In the genomic region with DNA sequence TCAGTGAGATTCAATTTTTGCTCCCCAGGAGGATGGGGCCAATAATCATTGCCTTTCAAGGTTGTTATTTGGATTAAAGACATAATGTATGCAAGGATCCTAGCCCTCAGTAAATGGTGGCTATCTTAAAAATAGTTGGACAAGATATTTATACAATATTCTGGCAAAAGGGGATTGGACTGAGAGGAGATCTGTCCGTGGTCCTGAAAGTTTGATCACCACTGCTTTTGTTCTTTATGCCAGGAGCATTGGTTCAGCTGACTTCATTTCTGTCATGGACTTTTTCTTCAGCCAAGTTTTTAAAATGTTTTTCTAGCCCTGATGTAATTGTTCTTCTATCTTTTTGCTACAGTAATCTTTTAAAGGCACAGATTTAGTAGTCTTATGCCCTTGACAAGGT, we compare ENCODE assay signal across 11 cellular contexts.
DNase-seq lines count a peak whose midpoint lies in the region; ATAC-seq and TF ChIP-seq lines count a peak whose summit lies in the region.
"Had no signal": no experiment of that assay in that cellular context is flagged by ENCODE, and none has a peak within 500 bp of the region (broad histone marks: within the 10 kb centered on the region; RNA-seq: fewer than 3 reads in every experiment).

No MANE protein-coding gene starts in this region.

- H3K9ac ChIP-seq in DND-41 (ENCODE audit: low read depth, low read length) (no peak overlapping the region), adipocyte (ENCODE audit: low read length) (no peak overlapping the region)

- H4K20me1 ChIP-seq in DND-41 (ENCODE audit: insufficient read depth, low read length): no peaks in the 10 kb centered on the region

- no peak overlapping the region for H3K4me3 ChIP-seq in DND-41 (ENCODE audit: low read depth in 1 of 2, low read length in 2 of 2)
- H3K4me3 ChIP-seq in adipocyte (ENCODE audit: low read length): no peak overlapping the region
- H3K4me3 ChIP-seq: thoracic aorta had no signal

- TF ChIP-seq CTCF in DND-41 (IDR thresholded peaks at IDR 0.05; ENCODE audit: borderline replicate concordance, extremely low read depth, low read length, poor library complexity, severe bottlenecking): no peak

- no peaks in the 10 kb centered on the region for H3K4me1 ChIP-seq in DND-41 (ENCODE audit: insufficient read depth, low read length)
- H3K4me1 ChIP-seq in adipocyte (ENCODE audit: control insufficient read depth, insufficient read depth, low read length): no peaks in the 10 kb centered on the region

- H2AFZ ChIP-seq in DND-41 (ENCODE audit: low read depth, low read length): no peak overlapping the region

- H3K79me2 ChIP-seq in DND-41 (ENCODE audit: insufficient read depth, low read length): no peaks in the 10 kb centered on the region

- DNase-seq in DND-41 (peak; percentile 47), HEK293T (ENCODE audit: extremely low spot score) (peak; percentile 34), adipocyte (ENCODE audit: low read depth) (peak; percentile 57), iPS DF 4.7 (ENCODE audit: extremely low read depth, low spot score) (peak; percentile 9), T-helper 1 cell (no peak)
- no peak for DNase-seq in effector CD4-positive, alpha-beta T cell
- DNase-seq: effector memory CD4-positive, alpha-beta T cell; GDM1 had no signal

- POLR2A ChIA-PET in HEK293T (lab: Yijun Ruan, JAX): no interaction called here

- H3K9me3 ChIP-seq in DND-41 (ENCODE audit: insufficient read depth, low read length, severe bottlenecking) (no peaks in the 10 kb centered on the region), adipocyte (ENCODE audit: control insufficient read depth, low read length) (no peaks in the 10 kb centered on the region)
- H3K9me3 ChIP-seq: thoracic aorta had no signal

- H3K4me2 ChIP-seq in DND-41 (ENCODE audit: insufficient read depth, low read length): no peak overlapping the region

- H3K36me3 ChIP-seq in DND-41 (ENCODE audit: insufficient read depth, low read length): no peaks in the 10 kb centered on the region
- no peaks in the 10 kb centered on the region for H3K36me3 ChIP-seq in adipocyte (ENCODE audit: control insufficient read depth, insufficient read depth, low read length, severe bottlenecking)
- H3K36me3 ChIP-seq: thoracic aorta had no signal

- ATAC-seq in DND-41 (ENCODE audit: insufficient read depth, low read depth) (no peak), HG02852 (IDR thresholded peaks at IDR 0.05; ENCODE audit: unreplicated experiment) (no peak), GM21529 (IDR thresholded peaks at IDR 0.05; ENCODE audit: unreplicated experiment) (no peak)

- CTCF ChIA-PET in HEK293T (lab: Yijun Ruan, JAX): no interaction called here

- H3K27me3 ChIP-seq in DND-41 (ENCODE audit: insufficient read depth, low read length, poor library complexity) (no peaks in the 10 kb centered on the region), adipocyte (replicated peaks; ENCODE audit: control insufficient read depth, insufficient read depth, low read length) (peaks cover 4% of the 10 kb centered on the region)

- no peak overlapping the region for H3K27ac ChIP-seq in DND-41 (ENCODE audit: low read length)
- H3K27ac ChIP-seq: thoracic aorta had no signal

TF ChIP-seq in HEK293T, 16 proteins besides CTCF, POLR2A, EP300 and RAD21:
- no peak for TF ChIP-seq FOXK2 (IDR thresholded peaks at IDR 0.05)
- no peak for TF ChIP-seq ZNF384 (IDR thresholded peaks at IDR 0.05)
- TF ChIP-seq LEF1 (IDR thresholded peaks at IDR 0.05; ENCODE audit: borderline replicate concordance): no peak
- TF ChIP-seq CTBP1 (IDR thresholded peaks at IDR 0.05; ENCODE audit: borderline replicate concordance): no peak
- TF ChIP-seq, protein P1, sequence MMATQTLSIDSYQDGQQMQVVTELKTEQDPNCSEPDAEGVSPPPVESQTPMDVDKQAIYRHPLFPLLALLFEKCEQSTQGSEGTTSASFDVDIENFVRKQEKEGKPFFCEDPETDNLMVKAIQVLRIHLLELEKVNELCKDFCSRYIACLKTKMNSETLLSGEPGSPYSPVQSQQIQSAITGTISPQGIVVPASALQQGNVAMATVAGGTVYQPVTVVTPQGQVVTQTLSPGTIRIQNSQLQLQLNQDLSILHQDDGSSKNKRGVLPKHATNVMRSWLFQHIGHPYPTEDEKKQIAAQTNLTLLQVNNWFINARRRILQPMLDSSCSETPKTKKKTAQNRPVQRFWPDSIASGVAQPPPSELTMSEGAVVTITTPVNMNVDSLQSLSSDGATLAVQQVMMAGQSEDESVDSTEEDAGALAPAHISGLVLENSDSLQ (IDR thresholded peaks at IDR 0.05): no peak
- no peak for TF ChIP-seq FOXM1 (IDR thresholded peaks at IDR 0.05; ENCODE audit: borderline replicate concordance)
- TF ChIP-seq TARDBP (IDR thresholded peaks at IDR 0.05): no peak
- TF ChIP-seq L3MBTL2 (conservative IDR thresholded peaks at IDR 0.05): no peak
- TF ChIP-seq BHLHE40 (IDR thresholded peaks at IDR 0.05; ENCODE audit: borderline replicate concordance): no peak
- no peak for TF ChIP-seq ARNT (IDR thresholded peaks at IDR 0.05)
- no peak for TF ChIP-seq NFRKB (IDR thresholded peaks at IDR 0.05)
- no peak for TF ChIP-seq SUZ12 (IDR thresholded peaks at IDR 0.05)

Comparison
In these comparisons a context has a peak if more than half of its experiments do, and no peak if none do; other contexts are left out.
1. DNase-seq: peak in DND-41 (single experiment), HEK293T (single experiment), adipocyte (single experiment) and iPS DF 4.7 (single experiment); none in effector CD4-positive, alpha-beta T cell (single experiment) and T-helper 1 cell (0 of 5).